8 cellular contexts compared by ENCODE assay signal in genomic region chr3:183446838-183447205, GRCh38. TPM values are rescaled to one million over a fixed set of nuclear protein-coding genes. Genes with fewer than 3 reads are reported as not detected.
A peak's percentile ranks its signal among the peaks of the same experiment; 100 is the strongest.
DNase-seq lines count a peak whose midpoint lies in the region; ATAC-seq, FAIRE-seq and TF ChIP-seq lines count a peak whose summit lies in the region.

No MANE protein-coding gene starts in this region.

- ATAC-seq in GM23338 (no peak), gastrocnemius medialis (no peak), GM19351 (IDR thresholded peaks at IDR 0.05; ENCODE audit: unreplicated experiment) (no peak), GM18502 (IDR thresholded peaks at IDR 0.05; ENCODE audit: poor library complexity, unreplicated experiment) (no peak), HG03378 (IDR thresholded peaks at IDR 0.05; ENCODE audit: unreplicated experiment) (no peak)

- H3K4me3 ChIP-seq in GM23338 = peak overlapping the region; percentile 94
- H3K4me3 ChIP-seq in foreskin fibroblast (ENCODE audit: low read depth in 1 of 2, low read length in 2 of 2) = peak overlapping the region; percentile 87 to 94
- peak overlapping the region; percentile 80 to 96 (median 86) for H3K4me3 ChIP-seq in gastrocnemius medialis

- H3K4me1 Mint-ChIP-seq in GM23338 = peaks cover 9% of the 10 kb centered on the region; the same call in 2 of the 3 replicates

- peaks cover 33% of the 10 kb centered on the region for H3K79me2 ChIP-seq in GM23338 (replicated peaks; ENCODE audit: insufficient read depth)

- DNase-seq in GM23338 (ENCODE audit: low spot score) (no peak), foreskin fibroblast (no peak), gastrocnemius medialis (no peak)
- DNase-seq in stimulated activated CD4-positive, alpha-beta T cell treated with anti-CD3 and anti-CD28 coated beads, Interleukin-4, amount 100 ng/mL, for 4 hours = no peak

- no peaks in the 10 kb centered on the region for H3F3A ChIP-seq in GM23338 (replicated peaks; ENCODE audit: low read depth)

- H3K36me3 ChIP-seq in GM23338 (ENCODE audit: insufficient read depth) (peaks cover 11% of the 10 kb centered on the region; the same call in 1 of the 2 replicates), gastrocnemius medialis (no peaks in the 10 kb centered on the region)

- H3K36me3 Mint-ChIP-seq in GM23338 (ENCODE audit: low read depth) = peaks cover 14% of the 10 kb centered on the region

- peaks cover 5% of the 10 kb centered on the region for H3K27me3 Mint-ChIP-seq in GM23338 (ENCODE audit: insufficient read depth, low read depth, poor library complexity)

- peak; percentile 25 for FAIRE-seq in TTC549 (lab: Jason Lieb, UNC)

- no peaks in the 10 kb centered on the region for H3K27me3 ChIP-seq in GM23338 (ENCODE audit: insufficient read depth)
- H3K27me3 ChIP-seq in gastrocnemius medialis = no peaks in the 10 kb centered on the region

- peak overlapping the region; percentile 67 for H3K27ac ChIP-seq in GM23338 (ENCODE audit: low read depth)
- H3K27ac ChIP-seq in gastrocnemius medialis = peak overlapping the region; percentile 70 to 89 (median 82)

- in situ Hi-C loops in gastrocnemius medialis (cut with MboI; ENCODE audit: low sequenced_read_pairs in 4 of 4) = no loop called here

- TF ChIP-seq POLR2A in gastrocnemius medialis (IDR thresholded peaks at IDR 0.05) = no peak

- H3K27ac Mint-ChIP-seq in GM23338 = no peak overlapping the region

- H3K9me3 Mint-ChIP-seq in GM23338 = peaks cover 25% of the 10 kb centered on the region

- TF ChIP-seq CTCF in GM23338 (conservative IDR thresholded peaks at IDR 0.05; ENCODE audit: low read depth in 2 of 2) (no peak), foreskin fibroblast (IDR thresholded peaks at IDR 0.05; ENCODE audit: low read depth, low read length) (no peak), gastrocnemius medialis (IDR thresholded peaks at IDR 0.05 in 4 of 5, conservative IDR thresholded peaks at IDR 0.05 in 1 of 5) (no peak)

- peaks cover 10% of the 10 kb centered on the region for H3K4me1 ChIP-seq in GM23338 (ENCODE audit: insufficient read depth)
- H3K4me1 ChIP-seq in gastrocnemius medialis = peaks cover 17 to 19% of the 10 kb centered on the region in 2 donors

- no peaks in the 10 kb centered on the region for H3K9me2 ChIP-seq in GM23338 (ENCODE audit: insufficient read depth)

- intact Hi-C loops in gastrocnemius medialis (cut with DNase I; ENCODE audit: low total_unique reads) = no loop called here

- peak overlapping the region; percentile 93 for H3K4me2 ChIP-seq in GM23338

- no peaks in the 10 kb centered on the region for H3K9me3 ChIP-seq in gastrocnemius medialis

- no peak overlapping the region for H2AFZ ChIP-seq in GM23338

- H4K20me1 ChIP-seq in GM23338 (replicated peaks; ENCODE audit: insufficient read depth) = no peaks in the 10 kb centered on the region

- peak overlapping the region; percentile 99 for H3K4me3 Mint-ChIP-seq in GM23338

TF ChIP-seq in GM23338, 12 proteins besides CTCF, POLR2A, EP300 and RAD21:
- TF ChIP-seq ZNF114 (CRISPR knock-in tag; IDR thresholded peaks at IDR 0.05) (no peak), POLR2AphosphoS5 (IDR thresholded peaks at IDR 0.05; ENCODE audit: low read depth) (no peak), NANOG (IDR thresholded peaks at IDR 0.05; ENCODE audit: borderline replicate concordance) (no peak)

RNA-seq across cellular contexts. Expression of gene MCF2L2, which starts 18.4 kb away (rescaled TPM):
- total RNA-seq in GM23338 (2014; rRNA removed; shearing (Covaris generic)) = 9.0 and 14.6 TPM in 2 replicates
- polyA plus RNA-seq in GM23338 (2016; fragmentation: Nextera tagmentation; extraction: Ambion mirVana) = 4.1 and 6.7 TPM in 2 replicates
- total RNA-seq in gastrocnemius medialis = under 1 TPM; 0.27 to 0.61 (median 0.46) TPM
